Comparison of ENCODE assay signal across 8 cellular contexts in the genomic region with DNA sequence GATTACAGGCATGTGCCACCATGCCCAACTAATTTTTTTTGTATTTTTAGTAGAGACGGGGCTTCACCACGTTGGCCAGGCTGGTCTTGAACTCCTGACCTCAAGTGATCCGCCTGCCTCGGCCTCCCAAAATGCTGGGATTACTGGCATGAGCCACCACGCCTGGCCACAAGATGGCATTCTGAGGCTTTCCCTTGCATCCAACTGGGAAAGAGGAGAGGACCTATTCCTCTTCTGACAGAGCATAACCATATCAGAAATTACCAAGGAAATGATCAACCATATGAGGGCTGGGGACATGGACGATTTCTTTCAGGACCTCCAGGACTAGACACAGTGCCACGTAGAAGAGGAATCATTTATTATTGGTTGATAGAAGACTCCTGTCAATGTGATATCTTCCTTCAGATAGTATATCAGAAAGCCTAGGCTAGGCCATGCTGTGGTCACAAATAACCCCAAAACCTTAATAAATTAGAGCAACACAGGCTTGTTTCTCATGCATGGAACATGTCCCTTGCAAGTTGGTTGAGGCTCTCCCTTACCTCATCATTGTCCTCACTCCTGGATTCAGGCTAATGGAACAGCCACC.
DNase-seq lines count a peak whose midpoint lies in the region; ATAC-seq, FAIRE-seq and TF ChIP-seq lines count a peak whose summit lies in the region.

No MANE protein-coding gene starts in this region.

- H3K9me3 ChIP-seq in mucosa of descending colon = no peaks in the 10 kb centered on the region
- H3K9me3 ChIP-seq in CD8-positive, alpha-beta T cell (ENCODE audit: low read length) = no peaks in the 10 kb centered on the region

- no peak for FAIRE-seq in HTR-8/SVneo (lab: Jason Lieb, UNC)

- H3K4me1 ChIP-seq in mucosa of descending colon (ENCODE audit: low read depth) = peaks cover 4% of the 10 kb centered on the region
- H3K4me1 ChIP-seq in CD8-positive, alpha-beta T cell (ENCODE audit: insufficient read depth, low read length) = no peaks in the 10 kb centered on the region

- TF ChIP-seq CTCF in mucosa of descending colon (IDR thresholded peaks at IDR 0.05) = peak; percentile 23
- no peak for TF ChIP-seq CTCF in CD8-positive, alpha-beta T cell (IDR thresholded peaks at IDR 0.05)

- no peaks in the 10 kb centered on the region for H3K9me3 Mint-ChIP-seq in CD8-positive, alpha-beta T cell

- CTCF ChIA-PET in CD8-positive, alpha-beta T cell (lab: Charles Lee) = no interaction called here

- no peak overlapping the region for H3K27ac ChIP-seq in CD8-positive, alpha-beta T cell (ENCODE audit: low read depth, low read length)

- no peaks in the 10 kb centered on the region for H3K4me1 Mint-ChIP-seq in CD8-positive, alpha-beta T cell (ENCODE audit: low read depth)

- POLR2A ChIA-PET in CD8-positive, alpha-beta T cell (lab: Charles Lee) = no interaction called here

- H3K36me3 Mint-ChIP-seq in CD8-positive, alpha-beta T cell = no peaks in the 10 kb centered on the region

- DNase-seq in COR-L47 (lab: John Stamatoyannopoulos, UW) (peak; percentile 20), NCI-H1417 treated with DMSO at 0.1 percent for 48 hours (lab: John Stamatoyannopoulos, UW) (peak; percentile 13), dermis microvascular lymphatic vessel endothelial cell (ENCODE audit: low read depth in 2 of 2) (peak; percentile 25 to 64), mucosa of descending colon (peak in 2 of 3 donors; percentile 74), DMS153 (lab: John Stamatoyannopoulos, UW) (no peak), HTR-8/SVneo (ENCODE audit: insufficient read length, low spot score) (no peak)
- DNase-seq in CD8-positive, alpha-beta T cell = no peak

- H3K27me3 ChIP-seq in CD8-positive, alpha-beta T cell (ENCODE audit: insufficient read depth, low read length) = no peaks in the 10 kb centered on the region

- no peaks in the 10 kb centered on the region for H3K27me3 Mint-ChIP-seq in CD8-positive, alpha-beta T cell (ENCODE audit: low read depth)

- no peak overlapping the region for H3K27ac Mint-ChIP-seq in CD8-positive, alpha-beta T cell

- H3K4me3 ChIP-seq in mucosa of descending colon = no peak overlapping the region
- no peak overlapping the region for H3K4me3 ChIP-seq in CD8-positive, alpha-beta T cell (ENCODE audit: low read depth, low read length)

- ATAC-seq in mucosa of descending colon = peak; percentile 75
- ATAC-seq in HG02938 (IDR thresholded peaks at IDR 0.05; ENCODE audit: unreplicated experiment) = no peak
- no peak for ATAC-seq in CD8-positive, alpha-beta T cell

- H3K4me3 Mint-ChIP-seq in CD8-positive, alpha-beta T cell = no peak overlapping the region

- intact Hi-C loops in mucosa of descending colon (cut with DNase I, micrococcal nuclease) = loop anchor here (2.0 to 10.0 kb wide), 2 partner anchors 188 to 398 kb away; no protein-coding TSS in a partner anchor
- intact Hi-C loops in CD8-positive, alpha-beta T cell (cut with DNase I, micrococcal nuclease) = no loop called here

- H3K36me3 ChIP-seq in mucosa of descending colon (ENCODE audit: low read depth) = no peaks in the 10 kb centered on the region
- H3K36me3 ChIP-seq in CD8-positive, alpha-beta T cell (ENCODE audit: insufficient read depth, low read length) = no peaks in the 10 kb centered on the region

Comparison
In these comparisons a context has a peak if more than half of its experiments do, and no peak if none do; other contexts are left out.
1. DNase-seq: peak in COR-L47 (single experiment), NCI-H1417 treated with DMSO at 0.1 percent for 48 hours (single experiment), dermis microvascular lymphatic vessel endothelial cell (2 of 2) and mucosa of descending colon (2 of 3); none in DMS153 (single experiment), HTR-8/SVneo (single experiment) and CD8-positive, alpha-beta T cell (0 of 7).
2. intact Hi-C loops: an anchor here in mucosa of descending colon (2.0 to 10.0 kb wide); none called in CD8-positive, alpha-beta T cell.